Comparison of ENCODE assay signal across 14 cellular contexts in genomic region chr11:1689250-1690166, GRCh38. TPM values are rescaled to one million over a fixed set of nuclear protein-coding genes. Genes with fewer than 3 reads are reported as not detected.
"Had no signal": no experiment of that assay in that cellular context is flagged by ENCODE, and none has a peak within 500 bp of the region (broad histone marks: within the 10 kb centered on the region; RNA-seq: fewer than 3 reads in every experiment).

No MANE protein-coding gene starts in this region.

RNA-seq across cellular contexts. Expression of gene KRTAP5-6, which starts 7.5 kb away (rescaled TPM):
- total RNA-seq: chondrocyte; heart left ventricle; left ventricle myocardium inferior; lung microvascular endothelial cell; mucosa of descending colon; naive thymus-derived CD8-positive, alpha-beta T cell; osteocyte; right atrium auricular region; stomach; thoracic aorta; transverse colon; urinary bladder had no signal
- polyA plus RNA-seq: heart left ventricle; keratinocyte; naive thymus-derived CD8-positive, alpha-beta T cell; small intestine; stomach; urinary bladder had no signal

RNA-seq across cellular contexts. Expression of gene KRTAP5-5, which starts 59.9 kb away (rescaled TPM):
- total RNA-seq: chondrocyte; heart left ventricle; left ventricle myocardium inferior; lung microvascular endothelial cell; naive thymus-derived CD8-positive, alpha-beta T cell; osteocyte; right atrium auricular region; stomach; thoracic aorta; transverse colon; urinary bladder had no signal
- polyA plus RNA-seq: heart left ventricle; keratinocyte; naive thymus-derived CD8-positive, alpha-beta T cell; small intestine; stomach; urinary bladder had no signal
